In the genomic region with DNA sequence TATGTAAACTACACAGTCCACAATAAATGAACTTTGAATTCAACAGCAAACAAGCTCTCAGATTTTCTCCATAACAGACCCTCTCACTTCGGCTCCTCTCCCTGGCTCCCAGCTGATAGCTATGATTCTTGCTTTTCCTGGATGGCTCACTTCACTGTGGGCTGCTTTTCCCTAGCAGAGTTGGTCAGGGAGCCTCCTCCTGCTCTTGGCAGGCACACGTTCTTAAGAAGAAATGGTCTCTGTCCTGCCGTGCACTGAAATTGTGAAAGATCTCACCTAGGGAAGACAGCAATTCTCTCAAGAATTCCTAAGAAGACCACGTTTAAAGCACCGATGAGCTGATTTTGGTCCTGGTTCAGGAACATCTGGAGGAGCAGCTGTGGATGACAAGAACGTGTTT, we compare ENCODE assay signal across 23 cellular contexts.
A peak's percentile ranks its signal among the peaks of the same experiment; 100 is the strongest.
DNase-seq lines count a peak whose midpoint lies in the region; ATAC-seq and TF ChIP-seq lines count a peak whose summit lies in the region.
"Had no signal": no experiment of that assay in that cellular context is flagged by ENCODE, and none has a peak within 500 bp of the region (broad histone marks: within the 10 kb centered on the region; RNA-seq: fewer than 3 reads in every experiment).

No MANE protein-coding gene starts in this region.

- no peak overlapping the region for H2AK9ac ChIP-seq in IMR-90 (replicated peaks; ENCODE audit: low read depth, low read length, poor library complexity)

- H2BK15ac ChIP-seq in IMR-90 (ENCODE audit: low read depth, low read length): no peak overlapping the region; the same call in 2 of the 3 replicates

- no peak overlapping the region; the same call in 1 of the 2 replicates for H4K91ac ChIP-seq in IMR-90 (ENCODE audit: insufficient read depth, low read depth, low read length)

- H3K9me1 ChIP-seq in IMR-90 (ENCODE audit: insufficient read depth, low read length): no peaks in the 10 kb centered on the region

- peak overlapping the region; percentile 70 for H3K27ac Mint-ChIP-seq in nephron progenitor cell
- no peak overlapping the region for H3K27ac Mint-ChIP-seq in activated naive CD4-positive, alpha-beta T cell treated with anti-CD3 and anti-CD28 coated beads, Interleukin-2, amount 50 U/mL, for 72 hours
- H3K27ac Mint-ChIP-seq: CD4-positive, alpha-beta memory T cell had no signal

- peaks cover 4% of the 10 kb centered on the region for H3K27me3 Mint-ChIP-seq in nephron progenitor cell (ENCODE audit: low read depth, poor library complexity)
- H3K27me3 Mint-ChIP-seq: CD4-positive, alpha-beta memory T cell had no signal

- H4K5ac ChIP-seq in IMR-90 (ENCODE audit: low read depth, low read length): no peak overlapping the region; the same call in 1 of the 2 replicates

- TF ChIP-seq EP300 in suprapubic skin (IDR thresholded peaks at IDR 0.05): no peak

- H2BK5ac ChIP-seq in IMR-90 (ENCODE audit: low read depth, low read length, poor library complexity, severe bottlenecking): no peak overlapping the region

- TF ChIP-seq POLR2A in IMR-90 (IDR thresholded peaks at IDR 0.05; ENCODE audit: low read depth, low read length) (no peak), suprapubic skin (IDR thresholded peaks at IDR 0.05) (no peak)

- TF ChIP-seq CTCF in AG10803 (conservative IDR thresholded peaks at IDR 0.05; ENCODE audit: low read length) (no peak), IMR-90 (conservative IDR thresholded peaks at IDR 0.05; ENCODE audit: low read depth, low read length) (no peak), choroid plexus epithelial cell (conservative IDR thresholded peaks at IDR 0.05; ENCODE audit: low read depth, low read length) (no peak), nephron progenitor cell (IDR thresholded peaks at IDR 0.05) (no peak), suprapubic skin (IDR thresholded peaks at IDR 0.05) (no peak)

- H3K27ac ChIP-seq in IMR-90 (ENCODE audit: insufficient read depth, low read length) (no peak overlapping the region), right cardiac atrium (ENCODE audit: low read length) (no peak overlapping the region), suprapubic skin (no peak overlapping the region)
- H3K27ac ChIP-seq: BLaER1, PC-9, RWPE1 had no signal

- POLR2A ChIA-PET in IMR-90 (lab: Charles Lee; ENCODE audit: unreplicated experiment): interaction anchor here (0.6 kb wide), 1 partner anchor 1869 kb away, joined by 18 read pairs; no protein-coding TSS in a partner anchor

- peaks cover 3% of the 10 kb centered on the region for H3K9me3 Mint-ChIP-seq in nephron progenitor cell
- H3K9me3 Mint-ChIP-seq in activated naive CD4-positive, alpha-beta T cell treated with anti-CD3 and anti-CD28 coated beads, Interleukin-2, amount 50 U/mL, for 72 hours: no peaks in the 10 kb centered on the region

- no peak overlapping the region for H2AK5ac ChIP-seq in IMR-90 (ENCODE audit: low read depth, low read length)

- H3K27me3 ChIP-seq in IMR-90 (ENCODE audit: control insufficient read depth, insufficient read depth, low read length) (no peaks in the 10 kb centered on the region), right cardiac atrium (ENCODE audit: control insufficient read depth, insufficient read depth) (no peaks in the 10 kb centered on the region), suprapubic skin (no peaks in the 10 kb centered on the region)
- H3K27me3 ChIP-seq: BLaER1 had no signal

- no peak overlapping the region for H3K9ac ChIP-seq in IMR-90 (ENCODE audit: low read depth, low read length)
- H3K9ac ChIP-seq: BLaER1 had no signal

- H3K36me3 Mint-ChIP-seq in nephron progenitor cell (ENCODE audit: low read depth): no peaks in the 10 kb centered on the region
- no peaks in the 10 kb centered on the region for H3K36me3 Mint-ChIP-seq in activated naive CD4-positive, alpha-beta T cell treated with anti-CD3 and anti-CD28 coated beads, Interleukin-2, amount 50 U/mL, for 72 hours
- H3K36me3 Mint-ChIP-seq: CD4-positive, alpha-beta memory T cell had no signal

- H3K4me2 ChIP-seq in IMR-90 (ENCODE audit: low read depth, low read length): no peak overlapping the region
- H3K4me2 ChIP-seq: BLaER1, PC-9 had no signal

- 86% methylated on average over 1 of the region's 6 CpGs; no CpG with 5 or more reads in 1 of the 2 experiments for WGBS in IMR-90 (ENCODE audit: extremely low coverage in 2 of 2, insufficient read length in 1 of 2), 2 experiments
- 63% methylated on average over 6 of the region's 6 CpGs for WGBS in right cardiac atrium
- 57% methylated on average over 6 of the region's 6 CpGs for WGBS in suprapubic skin

- dilution Hi-C loops in IMR-90 (cut with HindIII; ENCODE audit: low sequenced_read_pairs, unreplicated experiment): no loop called here

- H2BK120ac ChIP-seq in IMR-90 (ENCODE audit: low read depth, low read length): no peak overlapping the region

- no peak overlapping the region for H3K4me3 Mint-ChIP-seq in nephron progenitor cell
- H3K4me3 Mint-ChIP-seq: CD4-positive, alpha-beta memory T cell had no signal

- H4K20me1 ChIP-seq in IMR-90 (ENCODE audit: insufficient read depth, low read length): no peaks in the 10 kb centered on the region
- H4K20me1 ChIP-seq: BLaER1 had no signal

- H3K9me3 ChIP-seq in IMR-90 (ENCODE audit: control insufficient read depth, insufficient read depth, low read length): no peaks in the 10 kb centered on the region
- no peaks in the 10 kb centered on the region for H3K9me3 ChIP-seq in right cardiac atrium (ENCODE audit: control insufficient read depth, low read length)
- no peaks in the 10 kb centered on the region for H3K9me3 ChIP-seq in suprapubic skin
- H3K9me3 ChIP-seq: BLaER1 had no signal

- in situ Hi-C loops in IMR-90 (cut with MboI; ENCODE audit: low sequenced_read_pairs): no loop called here

- intact Hi-C loops in IMR-90 (cut with micrococcal nuclease): no loop called here
- intact Hi-C loops in right cardiac atrium (cut with DNase I): no loop called here

- no peak overlapping the region for H2BK20ac ChIP-seq in IMR-90 (ENCODE audit: low read depth, low read length)

- H3K56ac ChIP-seq in IMR-90 (ENCODE audit: extremely low read depth, insufficient read depth, low read length): no peak overlapping the region

- H3K36me3 ChIP-seq in IMR-90 (ENCODE audit: control insufficient read depth, insufficient read depth, low read length): no peaks in the 10 kb centered on the region
- no peaks in the 10 kb centered on the region for H3K36me3 ChIP-seq in suprapubic skin
- H3K36me3 ChIP-seq: BLaER1 had no signal

- TF ChIP-seq RAD21 in IMR-90 (IDR thresholded peaks at IDR 0.05; ENCODE audit: low read length): no peak

- no peaks in the 10 kb centered on the region for H3K79me1 ChIP-seq in IMR-90 (ENCODE audit: low read depth in 1 of 2, low read length in 2 of 2)

- H3K18ac ChIP-seq in IMR-90 (ENCODE audit: low read depth, low read length): peak overlapping the region; percentile 65

- H3K14ac ChIP-seq in IMR-90 (replicated peaks; ENCODE audit: low read depth, low read length): peak overlapping the region; percentile 29; the same call in 1 of the 2 replicates

- ATAC-seq in IMR-90 (ENCODE audit: low read depth) (no peak), right cardiac atrium (no peak), HG02798 (IDR thresholded peaks at IDR 0.05; ENCODE audit: poor library complexity, unreplicated experiment) (no peak)
- ATAC-seq in activated naive CD4-positive, alpha-beta T cell treated with anti-CD3 and anti-CD28 coated beads, Interleukin-2, amount 50 U/mL, for 72 hours: no peak
- ATAC-seq: GM12878, HepG2 had no signal

- H3K4me1 Mint-ChIP-seq in nephron progenitor cell: peaks cover 17% of the 10 kb centered on the region
- H3K4me1 Mint-ChIP-seq: CD4-positive, alpha-beta memory T cell had no signal

- H4K8ac ChIP-seq in IMR-90 (ENCODE audit: low read depth in 2 of 2, low read length in 2 of 2): no peak overlapping the region

- DNase-seq in AG10803 (ENCODE audit: low read depth): peak; percentile 16
- no peak for DNase-seq in IMR-90
- DNase-seq in choroid plexus epithelial cell (ENCODE audit: low read depth): peak; percentile 26
- no peak for DNase-seq in nephron progenitor cell
- no peak for DNase-seq in right cardiac atrium
- no peak for DNase-seq in activated naive CD4-positive, alpha-beta T cell treated with anti-CD3 and anti-CD28 coated beads, Interleukin-2, amount 50 U/mL, for 72 hours (ENCODE audit: low spot score in 2 of 2)
- no peak for DNase-seq in suprapubic skin (ENCODE audit: low spot score in 2 of 2)
- DNase-seq: 8988T; CD4-positive, alpha-beta memory T cell; GF-D8; H7; KG1; MV-4-11; NCI-H1930; NCI-H226; NCI-H524 treated with DMSO at 0.1 percent for 48 hours; PC-9; SIG-M5 had no signal

- H2AFZ ChIP-seq in IMR-90 (replicated peaks; ENCODE audit: low read length, poor library complexity): peak overlapping the region; percentile 73
- H2AFZ ChIP-seq: PC-9 had no signal

- H3K23ac ChIP-seq in IMR-90 (ENCODE audit: low read depth, low read length): no peak overlapping the region

- no TSS peak for BruUV-seq in IMR-90 (replicated peaks; lab: Mats Ljungman, UMichigan)

- CTCF ChIA-PET in IMR-90 (lab: Yijun Ruan, JAX): no interaction called here

- no peak overlapping the region for H3K4ac ChIP-seq in IMR-90 (ENCODE audit: low read depth, low read length)

- H3K4me3 ChIP-seq in AG10803 (ENCODE audit: low read length) (no peak overlapping the region), IMR-90 (ENCODE audit: insufficient read depth, low read depth, low read length) (no peak overlapping the region), choroid plexus epithelial cell (ENCODE audit: low read depth, low read length) (no peak overlapping the region), right cardiac atrium (ENCODE audit: low read length) (no peak overlapping the region), suprapubic skin (no peak overlapping the region)
- H3K4me3 ChIP-seq: BLaER1, GM12878, PC-9 had no signal

- H3K4me1 ChIP-seq in IMR-90 (ENCODE audit: control insufficient read depth, insufficient read depth, low read length): no peaks in the 10 kb centered on the region
- H3K4me1 ChIP-seq in right cardiac atrium (ENCODE audit: control insufficient read depth, insufficient read depth, low read length): no peaks in the 10 kb centered on the region
- no peaks in the 10 kb centered on the region for H3K4me1 ChIP-seq in suprapubic skin
- H3K4me1 ChIP-seq: BLaER1 had no signal

TF ChIP-seq in IMR-90, 13 proteins besides CTCF, POLR2A, EP300 and RAD21 (continues in another document):
- no peak for TF ChIP-seq FOS (IDR thresholded peaks at IDR 0.05; ENCODE audit: low read depth, low read length)
- no peak for TF ChIP-seq CEBPB (IDR thresholded peaks at IDR 0.05; ENCODE audit: low read depth, low read length)
- no peak for TF ChIP-seq CHD1 (IDR thresholded peaks at IDR 0.05; ENCODE audit: low read depth, low read length)
- no peak for TF ChIP-seq BHLHE40 (IDR thresholded peaks at IDR 0.05; ENCODE audit: low read depth, low read length)
- no peak for TF ChIP-seq USF2 (IDR thresholded peaks at IDR 0.05; ENCODE audit: low read depth, low read length)
- no peak for TF ChIP-seq SMC3 (IDR thresholded peaks at IDR 0.05; ENCODE audit: low read depth, low read length)

Comparison
In these comparisons a context has a peak if more than half of its experiments do, and no peak if none do; other contexts are left out.
1. DNase-seq: peak in AG10803 (single experiment) and choroid plexus epithelial cell (single experiment); none in IMR-90 (single experiment), nephron progenitor cell (single experiment), right cardiac atrium (0 of 3), activated naive CD4-positive, alpha-beta T cell treated with anti-CD3 and anti-CD28 coated beads, Interleukin-2, amount 50 U/mL, for 72 hours (0 of 2) and suprapubic skin (0 of 2).